In the genomic region with DNA sequence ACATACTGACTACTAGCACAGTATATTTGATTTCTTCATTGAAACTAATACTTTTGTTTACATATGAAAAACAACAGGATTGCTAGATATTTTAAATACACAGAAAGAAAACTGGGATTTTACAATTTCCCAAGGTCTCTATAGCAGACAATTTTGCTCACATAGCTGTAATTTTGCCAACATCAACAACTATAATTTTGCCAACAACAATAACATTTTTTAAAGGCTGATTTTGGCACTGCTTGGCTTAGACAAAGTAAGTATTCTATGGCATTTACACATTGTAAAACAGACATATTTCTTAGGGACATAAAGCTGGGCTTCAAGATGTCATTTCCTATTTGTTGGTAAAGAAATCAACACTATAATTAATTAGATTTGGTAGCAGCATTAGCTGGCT, we compare ENCODE assay signal across 17 cellular contexts.
DNase-seq lines count a peak whose midpoint lies in the region; ATAC-seq and TF ChIP-seq lines count a peak whose summit lies in the region.
"Had no signal": no experiment of that assay in that cellular context is flagged by ENCODE, and none has a peak within 500 bp of the region (broad histone marks: within the 10 kb centered on the region; RNA-seq: fewer than 3 reads in every experiment).

No MANE protein-coding gene starts in this region.

- H3K27ac Mint-ChIP-seq in MCF 10A (ENCODE audit: low read depth, unreplicated experiment), result no peak overlapping the region
- H3K27ac Mint-ChIP-seq: CD4-positive, alpha-beta T cell had no signal

- H3K4me1 ChIP-seq in mammary epithelial cell (ENCODE audit: insufficient read depth, low read length) (no peaks in the 10 kb centered on the region), right atrium auricular region (no peaks in the 10 kb centered on the region)
- H3K4me1 ChIP-seq: A549, HAP-1 had no signal

- no peaks in the 10 kb centered on the region for H3K79me2 ChIP-seq in mammary epithelial cell (ENCODE audit: insufficient read depth, low read length)

- H3K4me2 ChIP-seq in mammary epithelial cell (ENCODE audit: insufficient read depth, low read depth, low read length), result no peak overlapping the region
- H3K4me2 ChIP-seq: A549 had no signal

- H4K20me1 ChIP-seq in mammary epithelial cell (ENCODE audit: insufficient read depth, low read length), result no peaks in the 10 kb centered on the region

- BruUV-seq in MCF 10A (replicated peaks; lab: Mats Ljungman, UMichigan), result no TSS peak
- no TSS peak for BruUV-seq in mammary epithelial cell (replicated peaks; lab: Mats Ljungman, UMichigan)

- dilution Hi-C loops in mammary epithelial cell (cut with HindIII; ENCODE audit: low sequenced_read_pairs), result no loop called here

- no peak overlapping the region for H3K9ac ChIP-seq in mammary epithelial cell (ENCODE audit: insufficient read depth, low read length)
- H3K9ac ChIP-seq: GM23248 had no signal

- TF ChIP-seq CTCF in MCF 10A (IDR thresholded peaks at IDR 0.05; ENCODE audit: unreplicated experiment) (no peak), mammary epithelial cell (conservative IDR thresholded peaks at IDR 0.05 in 1 of 2, IDR thresholded peaks at IDR 0.05 in 1 of 2; ENCODE audit: extremely low read depth in 1 of 2, insufficient read depth in 1 of 2, low read depth in 1 of 2, low read length in 2 of 2) (no peak), right atrium auricular region (IDR thresholded peaks at IDR 0.05) (no peak)

- H3K27me3 Mint-ChIP-seq in MCF 10A (ENCODE audit: insufficient read depth, unreplicated experiment), result no peaks in the 10 kb centered on the region
- H3K27me3 Mint-ChIP-seq: CD4-positive, alpha-beta T cell had no signal

- intact Hi-C loops in MCF 10A (cut with micrococcal nuclease) (no loop called here), mammary epithelial cell (cut with micrococcal nuclease) (no loop called here), left cardiac atrium (cut with DNase I) (no loop called here)

- no peaks in the 10 kb centered on the region for H3K36me3 Mint-ChIP-seq in MCF 10A (ENCODE audit: insufficient read depth, unreplicated experiment)

- H3K9me3 ChIP-seq in mammary epithelial cell (replicated peaks; ENCODE audit: insufficient read depth, low read length) (peaks cover 8% of the 10 kb centered on the region), right atrium auricular region (no peaks in the 10 kb centered on the region)
- H3K9me3 ChIP-seq: A549, HAP-1 had no signal

- in situ Hi-C loops in mammary epithelial cell (cut with MboI; ENCODE audit: low sequenced_read_pairs in 2 of 2), result no loop called here

- H3K4me3 ChIP-seq in mammary epithelial cell (replicated peaks in 1 of 3; ENCODE audit: insufficient read depth in 1 of 3, low read depth in 2 of 3, low read length in 3 of 3) (no peak overlapping the region), right atrium auricular region (peak overlapping the region; percentile 5 to 8)
- H3K4me3 ChIP-seq: A549, GM23248, HAP-1 had no signal

- no peaks in the 10 kb centered on the region for H3K9me3 Mint-ChIP-seq in MCF 10A (ENCODE audit: unreplicated experiment)
- H3K9me3 Mint-ChIP-seq: CD4-positive, alpha-beta T cell had no signal

- CTCF ChIA-PET in MCF 10A (lab: Yijun Ruan, JAX), result no interaction called here
- CTCF ChIA-PET in mammary epithelial cell (lab: Charles Lee; ENCODE audit: low non-redundant PET), result no interaction called here

- H3K27me3 ChIP-seq in mammary epithelial cell (ENCODE audit: insufficient read depth, low read length) (no peaks in the 10 kb centered on the region), right atrium auricular region (no peaks in the 10 kb centered on the region)

- no peak overlapping the region for H2AFZ ChIP-seq in mammary epithelial cell (ENCODE audit: low read depth, low read length)
- H2AFZ ChIP-seq: GM23248 had no signal

- no peaks in the 10 kb centered on the region for H3K36me3 ChIP-seq in mammary epithelial cell (ENCODE audit: insufficient read depth, low read length)
- no peaks in the 10 kb centered on the region for H3K36me3 ChIP-seq in right atrium auricular region
- H3K36me3 ChIP-seq: HAP-1 had no signal

- ATAC-seq in left cardiac atrium, result no peak
- ATAC-seq: A549 had no signal

- H3K4me3 Mint-ChIP-seq in MCF 10A (ENCODE audit: unreplicated experiment), result no peak overlapping the region
- H3K4me3 Mint-ChIP-seq: CD4-positive, alpha-beta T cell had no signal

- peak; percentile 65 for DNase-seq in MCF 10A (ENCODE audit: unreplicated experiment)
- no peak for DNase-seq in mammary epithelial cell
- DNase-seq in right atrium auricular region (ENCODE audit: low spot score), result no peak
- no peak for DNase-seq in left cardiac atrium
- peak; percentile 5 for DNase-seq in left kidney (ENCODE audit: low read depth, low spot score)
- DNase-seq in activated naive CD4-positive, alpha-beta T cell treated with anti-CD3 and anti-CD28 coated beads, Interleukin-2, amount 50 U/mL, for 16 hours, result no peak
- no peak for DNase-seq in NCI-H446 treated with DMSO at 0.1 percent for 48 hours (lab: John Stamatoyannopoulos, UW)
- DNase-seq: AML-193; CD4-positive, alpha-beta T cell; DMS153; DMS79; GDM1; GM23248 had no signal

- H3K4me1 Mint-ChIP-seq in MCF 10A (ENCODE audit: insufficient read depth, unreplicated experiment), result peaks cover 7% of the 10 kb centered on the region

- POLR2A ChIA-PET in MCF 10A (lab: Yijun Ruan, JAX), result interaction anchor here (0.6 kb wide), 1 partner anchor 1017 kb away, joined by 3 read pairs; no protein-coding TSS in a partner anchor

- H3K27ac ChIP-seq in mammary epithelial cell (ENCODE audit: insufficient read depth, low read depth, low read length) (no peak overlapping the region), right atrium auricular region (peak overlapping the region; percentile 46 to 57)
- H3K27ac ChIP-seq: 22Rv1, A549, C4-2B, GM23248 had no signal

Comparison
In these comparisons a context has a peak if more than half of its experiments do, and no peak if none do; other contexts are left out.
1. DNase-seq: peak in MCF 10A (single experiment) and left kidney (single experiment); none in mammary epithelial cell (single experiment), right atrium auricular region (single experiment), left cardiac atrium (single experiment), activated naive CD4-positive, alpha-beta T cell treated with anti-CD3 and anti-CD28 coated beads, Interleukin-2, amount 50 U/mL, for 16 hours (single experiment) and NCI-H446 treated with DMSO at 0.1 percent for 48 hours (single experiment).
2. H3K4me3 ChIP-seq: peak in right atrium auricular region (2 of 2); none in mammary epithelial cell (0 of 3).